Comparison of ENCODE assay signal across 11 cellular contexts in genomic region chr18:75489493-75490190, GRCh38.
DNase-seq lines count a peak whose midpoint lies in the region; ATAC-seq and TF ChIP-seq lines count a peak whose summit lies in the region.
"Had no signal": no experiment of that assay in that cellular context is flagged by ENCODE, and none has a peak within 500 bp of the region (broad histone marks: within the 10 kb centered on the region; RNA-seq: fewer than 3 reads in every experiment).

No MANE protein-coding gene starts in this region.

- no peak for TF ChIP-seq EP300 in transverse colon (IDR thresholded peaks at IDR 0.05; ENCODE audit: low read depth)

- no peaks in the 10 kb centered on the region for H3K36me3 ChIP-seq in transverse colon

- no peaks in the 10 kb centered on the region for H3K9me3 Mint-ChIP-seq in T-cell
- H3K9me3 Mint-ChIP-seq: CD4-positive, alpha-beta T cell; dendritic cell treated with granulocyte-macrophage colony-stimulating factor and Interleukin-4, amounts not matched to agents 40 ng/mL and 50 ng/mL, for 4 days had no signal

- no peaks in the 10 kb centered on the region for H3K4me1 Mint-ChIP-seq in T-cell

- H3K36me3 Mint-ChIP-seq in T-cell = no peaks in the 10 kb centered on the region

- peaks cover 23 to 30% of the 10 kb centered on the region in 2 donors for H3K27me3 Mint-ChIP-seq in T-cell

- TF ChIP-seq CTCF in astrocyte of the spinal cord (IDR thresholded peaks at IDR 0.05; ENCODE audit: low read depth, low read length) (no peak), transverse colon (IDR thresholded peaks at IDR 0.05) (no peak)

- in situ Hi-C loops in ACHN (cut with HindIII; ENCODE audit: low pct_ligation_motif_present, low pct_unique_long_range_greater_than_20kb, low sequenced_read_pairs) (no loop called here), astrocyte of the spinal cord (cut with HindIII; ENCODE audit: low sequenced_read_pairs) (no loop called here), transverse colon (cut with MboI; ENCODE audit: low pct_ligation_motif_present in 1 of 4, low pct_unique_long_range_greater_than_20kb in 1 of 4, low sequenced_read_pairs in 3 of 4) (loop anchor here (25.0 kb wide), 2 partner anchors 602 to 827 kb away; no protein-coding TSS in a partner anchor)

- TF ChIP-seq POLR2A in transverse colon (IDR thresholded peaks at IDR 0.05) = no peak

- DNase-seq in ACHN = peak; percentile 75
- DNase-seq in HPDE6-E6E7 (ENCODE audit: extremely low spot score) = peak; percentile 34
- DNase-seq in astrocyte of the spinal cord (ENCODE audit: low read depth, low spot score) = peak; percentile 95
- DNase-seq in kidney tubule cell (ENCODE audit: low spot score) = peak; percentile 78
- DNase-seq in T-cell = no peak
- DNase-seq in activated T-cell treated with anti-CD3 and anti-CD28 coated beads for 4 hours = no peak
- no peak for DNase-seq in transverse colon
- DNase-seq: activated T-cell treated with anti-CD3 and anti-CD28 coated beads, Interleukin-2, amount 50 U/mL, for 48 hours; CD4-positive, alpha-beta T cell had no signal

- H3K27ac Mint-ChIP-seq in T-cell = no peak overlapping the region
- H3K27ac Mint-ChIP-seq: CD4-positive, alpha-beta T cell; dendritic cell treated with granulocyte-macrophage colony-stimulating factor and Interleukin-4, amounts not matched to agents 40 ng/mL and 50 ng/mL, for 4 days had no signal

- intact Hi-C loops in transverse colon (cut with DNase I; ENCODE audit: low total_unique reads) = no loop called here

- 73% methylated on average over 10 to 13 of the region's 13 CpGs for WGBS in transverse colon (ENCODE audit: low coverage in 1 of 2), 2 donors

- no peak overlapping the region for H3K27ac ChIP-seq in transverse colon

- POLR2A ChIA-PET in T-cell (lab: Charles Lee) = no interaction called here

- H3K4me3 ChIP-seq in astrocyte of the spinal cord (ENCODE audit: low read depth, low read length) = no peak overlapping the region
- no peak overlapping the region for H3K4me3 ChIP-seq in transverse colon

- CTCF ChIA-PET in T-cell (lab: Charles Lee) = no interaction called here

- H3K27me3 ChIP-seq in transverse colon = no peaks in the 10 kb centered on the region

- H3K4me1 ChIP-seq in transverse colon = no peaks in the 10 kb centered on the region

- ATAC-seq in GM19452 (IDR thresholded peaks at IDR 0.05; ENCODE audit: unreplicated experiment) (no peak), T-cell (replicated peaks in 1 of 4) (no peak)

- H3K9me3 ChIP-seq in transverse colon = no peaks in the 10 kb centered on the region

- H3K4me3 Mint-ChIP-seq in T-cell = no peak overlapping the region
- H3K4me3 Mint-ChIP-seq: CD4-positive, alpha-beta T cell; dendritic cell treated with granulocyte-macrophage colony-stimulating factor and Interleukin-4, amounts not matched to agents 40 ng/mL and 50 ng/mL, for 4 days had no signal

Comparison
In these comparisons a context has a peak if more than half of its experiments do, and no peak if none do; other contexts are left out.
1. DNase-seq: peak in ACHN (single experiment), HPDE6-E6E7 (single experiment), astrocyte of the spinal cord (single experiment) and kidney tubule cell (single experiment); none in T-cell (0 of 34), activated T-cell treated with anti-CD3 and anti-CD28 coated beads for 4 hours (single experiment) and transverse colon (single experiment).
2. in situ Hi-C loops: an anchor here in transverse colon (25.0 kb wide); none called in ACHN and astrocyte of the spinal cord.